Comparison of ENCODE assay signal across 8 cellular contexts in genomic region chr1:155562581-155563376, GRCh38. TPM values are rescaled to one million over a fixed set of nuclear protein-coding genes. Genes with fewer than 3 reads are reported as not detected.
DNase-seq lines count a peak whose midpoint lies in the region; ATAC-seq, FAIRE-seq and TF ChIP-seq lines count a peak whose summit lies in the region.

A gene with protein sequence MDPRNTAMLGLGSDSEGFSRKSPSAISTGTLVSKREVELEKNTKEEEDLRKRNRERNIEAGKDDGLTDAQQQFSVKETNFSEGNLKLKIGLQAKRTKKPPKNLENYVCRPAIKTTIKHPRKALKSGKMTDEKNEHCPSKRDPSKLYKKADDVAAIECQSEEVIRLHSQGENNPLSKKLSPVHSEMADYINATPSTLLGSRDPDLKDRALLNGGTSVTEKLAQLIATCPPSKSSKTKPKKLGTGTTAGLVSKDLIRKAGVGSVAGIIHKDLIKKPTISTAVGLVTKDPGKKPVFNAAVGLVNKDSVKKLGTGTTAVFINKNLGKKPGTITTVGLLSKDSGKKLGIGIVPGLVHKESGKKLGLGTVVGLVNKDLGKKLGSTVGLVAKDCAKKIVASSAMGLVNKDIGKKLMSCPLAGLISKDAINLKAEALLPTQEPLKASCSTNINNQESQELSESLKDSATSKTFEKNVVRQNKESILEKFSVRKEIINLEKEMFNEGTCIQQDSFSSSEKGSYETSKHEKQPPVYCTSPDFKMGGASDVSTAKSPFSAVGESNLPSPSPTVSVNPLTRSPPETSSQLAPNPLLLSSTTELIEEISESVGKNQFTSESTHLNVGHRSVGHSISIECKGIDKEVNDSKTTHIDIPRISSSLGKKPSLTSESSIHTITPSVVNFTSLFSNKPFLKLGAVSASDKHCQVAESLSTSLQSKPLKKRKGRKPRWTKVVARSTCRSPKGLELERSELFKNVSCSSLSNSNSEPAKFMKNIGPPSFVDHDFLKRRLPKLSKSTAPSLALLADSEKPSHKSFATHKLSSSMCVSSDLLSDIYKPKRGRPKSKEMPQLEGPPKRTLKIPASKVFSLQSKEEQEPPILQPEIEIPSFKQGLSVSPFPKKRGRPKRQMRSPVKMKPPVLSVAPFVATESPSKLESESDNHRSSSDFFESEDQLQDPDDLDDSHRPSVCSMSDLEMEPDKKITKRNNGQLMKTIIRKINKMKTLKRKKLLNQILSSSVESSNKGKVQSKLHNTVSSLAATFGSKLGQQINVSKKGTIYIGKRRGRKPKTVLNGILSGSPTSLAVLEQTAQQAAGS (N-terminal part only) (minus strand): TSS chr1:155562803. CDS start chr1:155521519, 41,284 bp downstream.

- H3K27ac ChIP-seq in A549 (peak within 1 kb of the TSS; percentile 99), VCaP (peak within 1 kb of the TSS; percentile 95), skeletal muscle tissue (ENCODE audit: low read depth, low read length) (peak within 1 kb of the TSS; percentile 99)

- TF ChIP-seq RAD21 in A549 (conservative IDR thresholded peaks at IDR 0.05 in 1 of 2, IDR thresholded peaks at IDR 0.05 in 1 of 2): no peak

- H3K9me3 ChIP-seq in A549 (no peaks in the 10 kb centered on the region), iPS-18c (ENCODE audit: control insufficient read depth, insufficient read depth, low read length) (no peaks in the 10 kb centered on the region), skeletal muscle tissue (ENCODE audit: control insufficient read depth in 3 of 3, low read length in 3 of 3) (no peaks in the 10 kb centered on the region)

- FAIRE-seq in A549 (lab: Jason Lieb, UNC): no peak

- in situ Hi-C loops in T47D (cut with HindIII; ENCODE audit: low pct_unique_long_range_greater_than_20kb, low sequenced_read_pairs): no loop called here

- under 1% methylated on average over 33 of the region's 87 CpGs for WGBS in A549 (ENCODE audit: missing lambda C conversion rate)

- H3K4me3 ChIP-seq in A549: peak within 1 kb of the TSS; percentile 96
- peak within 1 kb of the TSS; percentile 98 for H3K4me3 ChIP-seq in iPS-18c (ENCODE audit: insufficient read depth, low read depth, low read length)
- H3K4me3 ChIP-seq in skeletal muscle tissue (ENCODE audit: low read length in 3 of 3): peak within 1 kb of the TSS; percentile 88 to 98 (median 97)

- peak within 1 kb of the TSS; percentile 98 to 99 (median 98) for H3K9ac ChIP-seq in skeletal muscle tissue (ENCODE audit: low read depth in 1 of 3, low read length in 3 of 3)

- CTCF ChIA-PET in A549 (lab: Yijun Ruan, JAX): interaction anchor here (1.5 kb wide), 1 partner anchor 312 kb away, joined by 4 read pairs; no protein-coding TSS in a partner anchor

- peaks cover 0 to 6% (median 0%) of the 10 kb centered on the region in 3 donors for H3K36me3 ChIP-seq in skeletal muscle tissue (ENCODE audit: control insufficient read depth in 3 of 3, insufficient read depth in 3 of 3, low read length in 3 of 3)

- peak; percentile 98 for TF ChIP-seq POLR2A in A549 (IDR thresholded peaks at IDR 0.05; ENCODE audit: low read length)

- no peaks in the 10 kb centered on the region for H3K27me3 ChIP-seq in skeletal muscle tissue (ENCODE audit: control insufficient read depth in 3 of 3, insufficient read depth in 3 of 3, low read length in 3 of 3)

- TF ChIP-seq CTCF in A549 (IDR thresholded peaks at IDR 0.05) (no peak), VCaP (conservative IDR thresholded peaks at IDR 0.05) (no peak)

- no peak for TF ChIP-seq EP300 in A549 (IDR thresholded peaks at IDR 0.05)

- peaks cover 19% of the 10 kb centered on the region for H3K4me1 ChIP-seq in A549
- peaks cover 6 to 31% (median 29%) of the 10 kb centered on the region in 3 donors for H3K4me1 ChIP-seq in skeletal muscle tissue (ENCODE audit: control insufficient read depth in 3 of 3, insufficient read depth in 3 of 3, low read length in 3 of 3)

- POLR2A ChIA-PET in A549 (lab: Yijun Ruan, JAX): interaction anchor here (0.9 to 1.2 kb wide), 5 partner anchors 15 to 289 kb away, joined by 3 to 6 read pairs (median 4); partner anchors contain the start of gene CLK2

- ATAC-seq in A549 (peak; percentile 93), GM18870 (IDR thresholded peaks at IDR 0.05; ENCODE audit: unreplicated experiment) (peak; percentile 69), HG03108 (IDR thresholded peaks at IDR 0.05; ENCODE audit: unreplicated experiment) (peak; percentile 67)

- DNase-seq in A549 (ENCODE audit: low read depth in 1 of 2, low spot score in 1 of 2): peak; percentile 85 to 95
- peak; percentile 90 for DNase-seq in NCI-H2196 treated with DMSO at 0.1 percent for 48 hours (lab: John Stamatoyannopoulos, UW; ENCODE audit: unreplicated experiment)
- peak; percentile 85 to 98 for DNase-seq in T47D (ENCODE audit: low read depth in 1 of 2, low spot score in 1 of 2)

- peak within 1 kb of the TSS; percentile 87 for H3K4me2 ChIP-seq in A549

TF ChIP-seq in A549, 52 proteins besides CTCF, POLR2A, EP300 and RAD21:
- TF ChIP-seq TFCP2L1 (CRISPR knock-in tag; IDR thresholded peaks at IDR 0.05) (peak; percentile 84), ESRRA (IDR thresholded peaks at IDR 0.05; ENCODE audit: borderline replicate concordance, low read length) (no peak), NR3C1 (IDR thresholded peaks at IDR 0.05) (no peak), GATA3 (IDR thresholded peaks at IDR 0.05; ENCODE audit: borderline replicate concordance) (peak; percentile 89), TP53 (CRISPR knock-in tag; IDR thresholded peaks at IDR 0.05) (peak; percentile 85; the same call in 1 of the 2 replicates), BHLHE40 (IDR thresholded peaks at IDR 0.05; ENCODE audit: low read depth, low read length) (peak; percentile 64), HDAC2 (IDR thresholded peaks at IDR 0.05) (no peak), HMGXB4 (CRISPR knock-in tag; IDR thresholded peaks at IDR 0.05; ENCODE audit: borderline replicate concordance) (peak; percentile 92; the same call in 1 of the 2 replicates), RNF2 (IDR thresholded peaks at IDR 0.05; ENCODE audit: borderline replicate concordance, low read depth) (no peak), HOXB13 (CRISPR knock-in tag; IDR thresholded peaks at IDR 0.05; ENCODE audit: low read depth) (0 out of 2 replicates have a peak, but pooled peaks have one; percentile 40), JUN (IDR thresholded peaks at IDR 0.05) (peak; percentile 78 to 81; a peak in 4 of 5 replicates), RFX5 (IDR thresholded peaks at IDR 0.05) (0 out of 2 replicates have a peak, but pooled peaks have one; percentile 18), PHF8 (IDR thresholded peaks at IDR 0.05; ENCODE audit: borderline replicate concordance, low read depth) (peak; percentile 91; the same call in 1 of the 2 replicates), MYC (IDR thresholded peaks at IDR 0.05; ENCODE audit: borderline replicate concordance, low read length) (0 out of 2 replicates have a peak, but pooled peaks have one; percentile 20)
- TF ChIP-seq, protein P1, sequence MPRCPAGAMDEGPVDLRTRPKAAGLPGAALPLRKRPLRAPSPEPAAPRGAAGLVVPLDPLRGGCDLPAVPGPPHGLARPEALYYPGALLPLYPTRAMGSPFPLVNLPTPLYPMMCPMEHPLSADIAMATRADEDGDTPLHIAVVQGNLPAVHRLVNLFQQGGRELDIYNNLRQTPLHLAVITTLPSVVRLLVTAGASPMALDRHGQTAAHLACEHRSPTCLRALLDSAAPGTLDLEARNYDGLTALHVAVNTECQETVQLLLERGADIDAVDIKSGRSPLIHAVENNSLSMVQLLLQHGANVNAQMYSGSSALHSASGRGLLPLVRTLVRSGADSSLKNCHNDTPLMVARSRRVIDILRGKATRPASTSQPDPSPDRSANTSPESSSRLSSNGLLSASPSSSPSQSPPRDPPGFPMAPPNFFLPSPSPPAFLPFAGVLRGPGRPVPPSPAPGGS (IDR thresholded peaks at IDR 0.05): peak; percentile 56; the same call in 1 of the 3 replicates
- TF ChIP-seq, protein P2, sequence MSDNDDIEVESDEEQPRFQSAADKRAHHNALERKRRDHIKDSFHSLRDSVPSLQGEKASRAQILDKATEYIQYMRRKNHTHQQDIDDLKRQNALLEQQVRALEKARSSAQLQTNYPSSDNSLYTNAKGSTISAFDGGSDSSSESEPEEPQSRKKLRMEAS (IDR thresholded peaks at IDR 0.05): peak; percentile 40
- TF ChIP-seq, protein P3, sequence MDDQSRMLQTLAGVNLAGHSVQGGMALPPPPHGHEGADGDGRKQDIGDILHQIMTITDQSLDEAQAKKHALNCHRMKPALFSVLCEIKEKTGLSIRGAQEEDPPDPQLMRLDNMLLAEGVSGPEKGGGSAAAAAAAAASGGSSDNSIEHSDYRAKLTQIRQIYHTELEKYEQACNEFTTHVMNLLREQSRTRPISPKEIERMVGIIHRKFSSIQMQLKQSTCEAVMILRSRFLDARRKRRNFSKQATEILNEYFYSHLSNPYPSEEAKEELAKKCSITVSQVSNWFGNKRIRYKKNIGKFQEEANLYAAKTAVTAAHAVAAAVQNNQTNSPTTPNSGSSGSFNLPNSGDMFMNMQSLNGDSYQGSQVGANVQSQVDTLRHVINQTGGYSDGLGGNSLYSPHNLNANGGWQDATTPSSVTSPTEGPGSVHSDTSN (IDR thresholded peaks at IDR 0.05): no peak

RNA-seq across cellular contexts. Expression of the gene that starts here (rescaled TPM):
- polyA plus RNA-seq in A549 (2011; rRNA removed) (32.8 and 32.9 TPM in 2 replicates), A549 (2017; fragmentation: RNase III; extraction: RNeasy Plus Mini Kit Qiagen cat#74134 plus additional on column Dnase treatment) (9.0 to 10.9 TPM (median 10.0 TPM) in 3 replicates)
- polyA plus RNA-seq in A549 (2012; cell fraction: cytosol; rRNA removed): 10.3 and 11.6 TPM in 2 replicates
- polyA plus RNA-seq in A549 (2012; cell fraction: nucleus; rRNA removed): 20.2 and 26.2 TPM in 2 replicates
- 39.3 and 46.9 TPM in 2 replicates for polyA minus RNA-seq in A549 (2011; rRNA and poly(A)+ RNA removed)
- 35.0 TPM for total RNA-seq in skeletal muscle tissue

Comparison
In these comparisons a context has a peak if more than half of its experiments do, and no peak if none do; other contexts are left out.
1. Peak in every context shown above with its lines: DNase-seq, ATAC-seq, H3K4me3 ChIP-seq and H3K27ac ChIP-seq.